ENCODE assay signal across 15 cellular contexts in the genomic region with DNA sequence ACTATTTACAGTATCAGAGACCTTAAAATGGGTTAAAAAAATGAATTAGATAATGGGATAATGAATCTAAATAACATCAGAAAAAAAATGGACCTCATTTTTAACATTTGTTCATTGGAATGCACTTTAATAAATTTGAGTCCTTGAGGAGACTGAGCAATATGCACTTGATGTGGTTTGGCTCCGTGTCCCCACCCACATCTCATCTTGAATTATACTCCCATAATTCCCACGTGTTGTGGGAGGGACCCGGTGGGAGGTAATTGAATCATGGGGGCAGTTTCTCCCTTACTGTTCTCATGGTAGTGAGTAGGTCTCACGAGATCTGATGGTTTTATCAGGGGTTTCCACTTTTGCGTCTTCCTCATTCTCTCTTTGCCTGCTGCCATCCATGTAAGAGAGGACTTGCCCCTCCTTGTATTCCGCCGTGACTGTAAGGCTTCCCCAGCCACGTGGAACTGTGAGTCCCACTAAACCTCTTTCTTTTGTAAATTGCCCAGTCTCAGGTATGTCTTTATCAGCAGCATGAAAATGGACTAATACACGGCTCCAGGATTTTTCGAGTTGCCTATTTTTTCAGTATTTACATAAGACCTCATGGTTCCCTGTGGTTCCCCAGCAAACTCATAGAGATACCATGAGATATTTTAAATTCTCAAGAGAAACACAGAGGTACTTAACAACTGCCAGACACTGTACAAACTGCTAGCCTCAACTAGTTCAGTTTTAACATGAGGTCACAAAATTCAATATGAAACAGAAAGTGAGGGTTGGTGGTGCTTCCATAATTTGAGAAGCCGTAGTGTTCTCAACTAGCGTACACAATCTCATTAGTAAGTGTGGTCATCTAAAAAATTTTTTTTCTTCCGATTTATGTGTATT.
A peak's percentile ranks its signal among the peaks of the same experiment; 100 is the strongest.
DNase-seq lines count a peak whose midpoint lies in the region; ATAC-seq and TF ChIP-seq lines count a peak whose summit lies in the region.
"Had no signal": no experiment of that assay in that cellular context is flagged by ENCODE, and none has a peak within 500 bp of the region (broad histone marks: within the 10 kb centered on the region; RNA-seq: fewer than 3 reads in every experiment).

No MANE protein-coding gene starts in this region.

- TF ChIP-seq POLR2A in gastroesophageal sphincter (IDR thresholded peaks at IDR 0.05): no peak

- peaks cover 63% of the 10 kb centered on the region for H3K4me1 Mint-ChIP-seq in neural crest cell

- H3K4me3 Mint-ChIP-seq in neural crest cell: no peak overlapping the region

- H3K9me3 ChIP-seq in gastroesophageal sphincter: no peaks in the 10 kb centered on the region
- H3K9me3 ChIP-seq: BLaER1 treated with 17β-estradiol and CSF1 and Interleukin-3, amounts not matched to agents 10 nM and 100 nM; heart left ventricle; left lung; right lobe of liver had no signal

- no peaks in the 10 kb centered on the region for H3K36me3 ChIP-seq in gastroesophageal sphincter
- H3K36me3 ChIP-seq: BLaER1 treated with 17β-estradiol and CSF1 and Interleukin-3, amounts not matched to agents 10 nM and 100 nM; heart left ventricle; left lung; right lobe of liver had no signal

- intact Hi-C loops in Right ventricle myocardium superior (cut with DNase I): no loop called here

- no peaks in the 10 kb centered on the region for H3K27me3 Mint-ChIP-seq in neural crest cell (ENCODE audit: low read depth)

- no peaks in the 10 kb centered on the region for H3K36me3 Mint-ChIP-seq in neural crest cell (ENCODE audit: low read depth)

- peak overlapping the region; percentile 44 for H3K27ac Mint-ChIP-seq in neural crest cell (ENCODE audit: unreplicated experiment)

- no peak for TF ChIP-seq EP300 in gastroesophageal sphincter (IDR thresholded peaks at IDR 0.05)

- peak; percentile 17 for DNase-seq in SW480 (ENCODE audit: low spot score)
- DNase-seq in neural crest cell (ENCODE audit: low read depth, low spot score): no peak
- DNase-seq in OCI-M2 (lab: John Stamatoyannopoulos, UW; ENCODE audit: unreplicated experiment): no peak
- no peak for DNase-seq in Right ventricle myocardium superior
- DNase-seq: activated naive CD4-positive, alpha-beta T cell; heart left ventricle; left lung; NCI-H510A treated with DMSO at 0.1 percent for 48 hours; right lobe of liver had no signal

- H3K27ac ChIP-seq in gastroesophageal sphincter: no peak overlapping the region
- H3K27ac ChIP-seq: BLaER1 treated with 17β-estradiol and CSF1 and Interleukin-3, amounts not matched to agents 10 nM and 100 nM; left lung had no signal

- TF ChIP-seq CTCF in neural crest cell (conservative IDR thresholded peaks at IDR 0.05): no peak
- TF ChIP-seq CTCF in gastroesophageal sphincter (IDR thresholded peaks at IDR 0.05): no peak

- H3K27me3 ChIP-seq in gastroesophageal sphincter: no peaks in the 10 kb centered on the region
- H3K27me3 ChIP-seq: BLaER1 treated with 17β-estradiol and CSF1 and Interleukin-3, amounts not matched to agents 10 nM and 100 nM; heart left ventricle; right lobe of liver had no signal

- 86 to 87% methylated on average over 7 to 13 of the region's 13 CpGs for WGBS in gastroesophageal sphincter (ENCODE audit: low coverage in 1 of 2), 2 donors

- H3K4me3 ChIP-seq in gastroesophageal sphincter: no peak overlapping the region
- H3K4me3 ChIP-seq: BLaER1 treated with 17β-estradiol and CSF1 and Interleukin-3, amounts not matched to agents 10 nM and 100 nM; heart left ventricle; left lung; right lobe of liver had no signal

- peaks cover 0 to 18% (median 5%) of the 10 kb centered on the region in 3 donors for H3K4me1 ChIP-seq in gastroesophageal sphincter

- H3K9me3 Mint-ChIP-seq in neural crest cell: peaks cover 3% of the 10 kb centered on the region

- ATAC-seq in GM18873 (IDR thresholded peaks at IDR 0.05; ENCODE audit: low FRiP score, unreplicated experiment) (peak; percentile 87), HG03060 (IDR thresholded peaks at IDR 0.05; ENCODE audit: low read depth, unreplicated experiment) (peak; percentile 73), gastroesophageal sphincter (no peak), GM19324 (IDR thresholded peaks at IDR 0.05; ENCODE audit: low FRiP score, unreplicated experiment) (no peak), Right ventricle myocardium superior (ENCODE audit: poor library complexity) (no peak)
- ATAC-seq: heart left ventricle, left lung, right lobe of liver, Right ventricle myocardium inferior had no signal

Comparison
In these comparisons a context has a peak if more than half of its experiments do, and no peak if none do; other contexts are left out.
1. ATAC-seq: peak in GM18873 (single experiment) and HG03060 (single experiment); none in gastroesophageal sphincter (single experiment), GM19324 (single experiment) and Right ventricle myocardium superior (single experiment).